ENCODE assay signal across 12 cellular contexts in the genomic region with DNA sequence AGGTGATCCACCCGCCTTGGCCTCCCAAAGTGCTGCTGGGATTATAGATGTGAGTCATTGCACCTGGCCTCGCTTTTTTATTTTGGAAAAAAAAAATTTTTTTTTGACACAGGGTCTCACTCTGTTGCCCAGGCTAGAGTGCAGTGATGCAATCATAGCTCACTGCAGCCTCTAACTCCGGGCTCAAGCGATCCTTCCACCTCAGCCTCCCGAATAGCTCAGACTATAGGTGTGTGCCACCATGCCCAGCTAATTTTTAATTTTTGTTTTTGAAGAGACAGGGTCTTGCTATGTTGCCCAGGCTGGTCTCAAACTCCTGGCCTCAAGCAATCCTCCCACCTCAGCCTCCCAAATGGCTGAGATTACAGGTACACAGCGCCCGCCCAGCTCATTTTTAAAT. TPM values are rescaled to one million over a fixed set of nuclear protein-coding genes. Genes with fewer than 3 reads are reported as not detected.
"Had no signal": no experiment of that assay in that cellular context is flagged by ENCODE, and none has a peak within 500 bp of the region (broad histone marks: within the 10 kb centered on the region; RNA-seq: fewer than 3 reads in every experiment).

No MANE protein-coding gene starts in this region.

RNA-seq across cellular contexts. Expression of a gene that starts 2.3 kb away (rescaled TPM):
- total RNA-seq: activated B cell treated with CpG ODN at 0.5 μM for 24 hours; activated CD4-positive, alpha-beta memory T cell treated with anti-CD3 and anti-CD28 coated beads for 36 hours; activated T-cell treated with anti-CD3 and anti-CD28 coated beads, Interleukin-2, amount 50 U/mL, for 72 hours; activated T-helper 2 cell treated with anti-CD3 and anti-CD28 coated beads, Interferon-gamma antibody, Interleukin-2, Interleukin-4, amounts not matched to agents 10 μg/mL and 5 μg/mL and 100 μg/mL, durations not matched to agents 14 hours and 24 hours and 36 hours; adrenal gland; breast epithelium; cardiac septum; OCI-LY7; Right ventricle myocardium inferior; SK-MEL-5; T-cell; T-helper 17 cell had no signal
